In genomic region chr10:100338434-100339036, GRCh38 we compare ENCODE assay signal across 8 cellular contexts. TPM values are rescaled to one million over a fixed set of nuclear protein-coding genes. Genes with fewer than 3 reads are reported as not detected.
DNase-seq lines count a peak whose midpoint lies in the region; ATAC-seq and TF ChIP-seq lines count a peak whose summit lies in the region.

No MANE protein-coding gene starts in this region.

- H3K9me3 Mint-ChIP-seq in WTC11 (no peaks in the 10 kb centered on the region), MCF 10A (ENCODE audit: unreplicated experiment) (no peaks in the 10 kb centered on the region)

- POLR2A ChIA-PET in BJ (lab: Charles Lee): no interaction called here
- POLR2A ChIA-PET in WTC11 (lab: Charles Lee): no interaction called here
- POLR2A ChIA-PET in MCF 10A (lab: Yijun Ruan, JAX): interaction anchor here (0.5 to 0.9 kb wide), 3 partner anchors 94 to 543 kb away, joined by 4 to 5 read pairs (median 4); no protein-coding TSS in a partner anchor

- TF ChIP-seq CTCF in BJ (IDR thresholded peaks at IDR 0.05; ENCODE audit: insufficient read depth, low read depth, low read length): peak; percentile 93
- TF ChIP-seq CTCF in GM20000 (IDR thresholded peaks at IDR 0.05; ENCODE audit: extremely low read depth, missing control alignments): peak; percentile 81
- peak; percentile 66 for TF ChIP-seq CTCF in WTC11 (IDR thresholded peaks at IDR 0.05)
- TF ChIP-seq CTCF in MCF 10A (IDR thresholded peaks at IDR 0.05; ENCODE audit: unreplicated experiment): peak; percentile 87
- peak; percentile 96 for TF ChIP-seq CTCF in kidney epithelial cell (IDR thresholded peaks at IDR 0.05; ENCODE audit: insufficient read depth, low read length, poor library complexity, severe bottlenecking)

- H3K36me3 ChIP-seq in BJ (ENCODE audit: control insufficient read depth, insufficient read depth, low read length) (no peaks in the 10 kb centered on the region), kidney epithelial cell (ENCODE audit: control insufficient read depth, insufficient read depth, low read length) (no peaks in the 10 kb centered on the region)

- CTCF ChIA-PET in BJ (lab: Yijun Ruan, JAX) (interaction anchor here (0.9 to 16.7 kb wide), 15 partner anchors 9 to 540 kb away, joined by 3 to 249 read pairs (median 4); partner anchors contain the start of genes HIF1AN, SCD and SEC31B), WTC11 (lab: Charles Lee) (interaction anchor here (0.6 to 1.6 kb wide), 3 partner anchors 143 to 244 kb away, joined by 3 to 7 read pairs (median 5); partner anchors contain the start of gene SEC31B), MCF 10A (lab: Yijun Ruan, JAX) (interaction anchor here (0.7 to 19.8 kb wide), 29 partner anchors 10 to 550 kb away, joined by 3 to 372 read pairs (median 6); partner anchors contain the start of genes PKD2L1, SCD and SEC31B)

- H3K27me3 ChIP-seq in BJ (ENCODE audit: control insufficient read depth, insufficient read depth, low read length): peaks cover 8% of the 10 kb centered on the region
- peaks cover 11% of the 10 kb centered on the region for H3K27me3 ChIP-seq in kidney epithelial cell (ENCODE audit: control insufficient read depth, insufficient read depth, low read length)

- H3K27me3 Mint-ChIP-seq in WTC11 (ENCODE audit: low read depth): peaks cover 6% of the 10 kb centered on the region
- H3K27me3 Mint-ChIP-seq in MCF 10A (ENCODE audit: insufficient read depth, unreplicated experiment): peaks cover 15% of the 10 kb centered on the region

- H3K4me1 Mint-ChIP-seq in WTC11 (peaks cover 28% of the 10 kb centered on the region), MCF 10A (ENCODE audit: insufficient read depth, unreplicated experiment) (peaks cover 13% of the 10 kb centered on the region)

- H3K27ac Mint-ChIP-seq in WTC11 (no peak overlapping the region), MCF 10A (ENCODE audit: low read depth, unreplicated experiment) (no peak overlapping the region)

- no TSS peak for BruUV-seq in MCF 10A (replicated peaks; lab: Mats Ljungman, UMichigan)

- DNase-seq in BJ (ENCODE audit: low read depth) (no peak), GM20000 (ENCODE audit: low spot score) (peak; percentile 78), NCI-H1694 (lab: John Stamatoyannopoulos, UW) (peak; percentile 73), WTC11 (ENCODE audit: low spot score) (peak; percentile 82), MCF 10A (ENCODE audit: unreplicated experiment) (peak; percentile 70), kidney epithelial cell (ENCODE audit: low read depth) (no peak)
- peak; percentile 80 for DNase-seq in stimulated activated CD4-positive, alpha-beta T cell treated with anti-CD3 and anti-CD28 coated beads, Interleukin-2, amount 100 ng/mL, for 48 hours

- no peaks in the 10 kb centered on the region for H3K36me3 Mint-ChIP-seq in WTC11
- no peaks in the 10 kb centered on the region for H3K36me3 Mint-ChIP-seq in MCF 10A (ENCODE audit: insufficient read depth, unreplicated experiment)

- H3K4me3 ChIP-seq in BJ (ENCODE audit: low read depth, low read length): no peak overlapping the region
- no peak overlapping the region for H3K4me3 ChIP-seq in kidney epithelial cell (ENCODE audit: low read depth, low read length)

- H3K4me3 Mint-ChIP-seq in WTC11 (no peak overlapping the region), MCF 10A (ENCODE audit: unreplicated experiment) (no peak overlapping the region)

- intact Hi-C loops in MCF 10A (cut with micrococcal nuclease): loop anchor here (1.0 to 2.0 kb wide), 4 partner anchors 35 to 540 kb away; no protein-coding TSS in a partner anchor

- ATAC-seq in WTC11 (peak; percentile 62), GM18861 (IDR thresholded peaks at IDR 0.05; ENCODE audit: unreplicated experiment) (no peak)

TF ChIP-seq in WTC11, 78 proteins besides CTCF, POLR2A, EP300 and RAD21:
- TF ChIP-seq MAX (CRISPR knock-in tag; IDR thresholded peaks at IDR 0.05): no peak
- 0 out of 2 replicates have a peak, but pooled peaks have one; percentile 14 for TF ChIP-seq GABPB1 (CRISPR knock-in tag; IDR thresholded peaks at IDR 0.05)

RNA-seq across cellular contexts. Expression of gene SCD, which starts 8.5 kb away (rescaled TPM):
- 32.1 and 40.8 TPM in 2 replicates for polyA plus RNA-seq in BJ (2011; rRNA removed)
- polyA minus RNA-seq in BJ (2011; rRNA and poly(A)+ RNA removed): 31.1 and 46.0 TPM in 2 replicates
- 490 to 556 TPM (median 501 TPM) in 3 replicates for total RNA-seq in WTC11 (2021)
- total RNA-seq in MCF 10A (2022): 101 and 179 TPM in 2 replicates
- 273 and 288 TPM in 2 replicates for total RNA-seq in kidney epithelial cell

RNA-seq across cellular contexts. Expression of gene PKD2L1, which starts 8.5 kb away (rescaled TPM):
- not detected in 2 replicates for polyA plus RNA-seq in BJ (2011; rRNA removed)
- polyA minus RNA-seq in BJ (2011; rRNA and poly(A)+ RNA removed): not detected in 2 replicates
- 0.09 TPM in 1 of 3 replicates, not detected in the others for total RNA-seq in WTC11 (2021)
- total RNA-seq in MCF 10A (2022): not detected in 2 replicates
- not detected in 2 replicates for total RNA-seq in kidney epithelial cell

RNA-seq across cellular contexts. Expression of gene BLOC1S2, which starts 52.1 kb away (rescaled TPM):
- polyA plus RNA-seq in BJ (2011; rRNA removed): 18.7 and 39.9 TPM in 2 replicates
- polyA minus RNA-seq in BJ (2011; rRNA and poly(A)+ RNA removed): 4.7 and 7.2 TPM in 2 replicates
- total RNA-seq in WTC11 (2021): 47.6 to 54.1 TPM (median 52.4 TPM) in 3 replicates
- total RNA-seq in MCF 10A (2022): 86.7 and 98.4 TPM in 2 replicates
- total RNA-seq in kidney epithelial cell: 81.7 and 92.8 TPM in 2 replicates

Comparison
In these comparisons a context has a peak if more than half of its experiments do, and no peak if none do; other contexts are left out.
1. DNase-seq: peak in GM20000 (single experiment), NCI-H1694 (single experiment), WTC11 (single experiment), MCF 10A (single experiment) and stimulated activated CD4-positive, alpha-beta T cell treated with anti-CD3 and anti-CD28 coated beads, Interleukin-2, amount 100 ng/mL, for 48 hours (2 of 2); none in BJ (single experiment) and kidney epithelial cell (single experiment).
2. Peak in every context shown above with its lines, with median percentiles within 50 percentile points of each other: CTCF ChIP-seq.